15 cellular contexts compared by ENCODE assay signal in genomic region chr6:149467265-149467664, GRCh38. TPM values are rescaled to one million over a fixed set of nuclear protein-coding genes. Genes with fewer than 3 reads are reported as not detected.
DNase-seq lines count a peak whose midpoint lies in the region; ATAC-seq and TF ChIP-seq lines count a peak whose summit lies in the region.
"Had no signal": no experiment of that assay in that cellular context is flagged by ENCODE, and none has a peak within 500 bp of the region (broad histone marks: within the 10 kb centered on the region; RNA-seq: fewer than 3 reads in every experiment).

No MANE protein-coding gene starts in this region.

- H3K27me3 ChIP-seq in CD4-positive, CD25-positive, alpha-beta regulatory T cell (ENCODE audit: control insufficient read depth, insufficient read depth, low read length) = no peaks in the 10 kb centered on the region
- H3K27me3 ChIP-seq in spleen (replicated peaks in 1 of 7) (no peaks in the 10 kb centered on the region), dorsolateral prefrontal cortex (no peaks in the 10 kb centered on the region)

- intact Hi-C loops in spleen (cut with DNase I; ENCODE audit: low total_unique reads) = no loop called here
- intact Hi-C loops in dorsolateral prefrontal cortex (cut with DNase I) = no loop called here

- H3K27me3 Mint-ChIP-seq in CD4-positive, CD25-positive, alpha-beta regulatory T cell = no peaks in the 10 kb centered on the region
- H3K27me3 Mint-ChIP-seq in T-helper 17 cell = no peaks in the 10 kb centered on the region

- H3K9me3 Mint-ChIP-seq in CD4-positive, CD25-positive, alpha-beta regulatory T cell = no peaks in the 10 kb centered on the region

- WGBS in spleen, 5 donors = 61 to 76% (median 72%) methylated on average over 4 of the region's 4 CpGs

- peaks cover 41% of the 10 kb centered on the region for H3K36me3 Mint-ChIP-seq in CD4-positive, CD25-positive, alpha-beta regulatory T cell
- peaks cover 18% of the 10 kb centered on the region for H3K36me3 Mint-ChIP-seq in T-helper 17 cell (ENCODE audit: low read depth)

- DNase-seq in CD4-positive, CD25-positive, alpha-beta regulatory T cell = no peak
- DNase-seq in GM12865 (ENCODE audit: low read depth) (peak; percentile 41), T-helper 17 cell (no peak), spleen (peak; percentile 41), hypothalamus (lab: John Stamatoyannopoulos, UW) (no peak), dorsolateral prefrontal cortex (no peak), midbrain (lab: John Stamatoyannopoulos, UW) (no peak)
- DNase-seq: GF-D8, KG1, NCI-H1048, NCI-H146, NCI-H524 treated with DMSO at 0.1 percent for 48 hours, SHP77, SK-N-SH had no signal

- no peak for TF ChIP-seq POLR2A in spleen (IDR thresholded peaks at IDR 0.05)

- H3K4me3 ChIP-seq in CD4-positive, CD25-positive, alpha-beta regulatory T cell (ENCODE audit: low read depth, low read length) = peak overlapping the region; percentile 13
- H3K4me3 ChIP-seq in GM12865 (ENCODE audit: low read depth, low read length) (no peak overlapping the region), spleen (no peak overlapping the region), dorsolateral prefrontal cortex (no peak overlapping the region)

- peaks cover 23 to 93% (median 65%) of the 10 kb centered on the region in 4 donors for H3K4me1 Mint-ChIP-seq in CD4-positive, CD25-positive, alpha-beta regulatory T cell
- peaks cover 64% of the 10 kb centered on the region for H3K4me1 Mint-ChIP-seq in T-helper 17 cell

- H3K27ac ChIP-seq in CD4-positive, CD25-positive, alpha-beta regulatory T cell (ENCODE audit: insufficient read depth, low read length, poor library complexity, severe bottlenecking) = peak overlapping the region; percentile 98
- H3K27ac ChIP-seq in spleen (peak overlapping the region in 7 of 8 donors; percentile 49 to 90 (median 75)), dorsolateral prefrontal cortex (no peak overlapping the region)

- peaks cover 71% of the 10 kb centered on the region for H3K36me3 ChIP-seq in CD4-positive, CD25-positive, alpha-beta regulatory T cell (ENCODE audit: control insufficient read depth, insufficient read depth, low read length)
- H3K36me3 ChIP-seq in spleen = peaks cover 0 to 37% (median 3%) of the 10 kb centered on the region in 6 donors

- no peak for TF ChIP-seq CTCF in GM12865 (IDR thresholded peaks at IDR 0.05; ENCODE audit: insufficient read depth, low read depth, low read length, missing control alignments)
- TF ChIP-seq CTCF in spleen (IDR thresholded peaks at IDR 0.05 in 8 of 11, conservative IDR thresholded peaks at IDR 0.05 in 3 of 11) = no peak
- no peak for TF ChIP-seq CTCF in dorsolateral prefrontal cortex (IDR thresholded peaks at IDR 0.05 in 54 of 56, conservative IDR thresholded peaks at IDR 0.05 in 2 of 56; ENCODE audit: low read depth in 1 of 56, partially characterized antibody in 56 of 56)

- H3K4me3 Mint-ChIP-seq in CD4-positive, CD25-positive, alpha-beta regulatory T cell = peak overlapping the region in 3 of 4 donors; percentile 71 to 90 (median 79)
- peak overlapping the region; percentile 88 for H3K4me3 Mint-ChIP-seq in T-helper 17 cell

- peak overlapping the region; percentile 89 to 95 (median 92) for H3K27ac Mint-ChIP-seq in CD4-positive, CD25-positive, alpha-beta regulatory T cell
- peak overlapping the region; percentile 95 for H3K27ac Mint-ChIP-seq in T-helper 17 cell

- peaks cover 96% of the 10 kb centered on the region for H3K4me1 ChIP-seq in CD4-positive, CD25-positive, alpha-beta regulatory T cell (ENCODE audit: control insufficient read depth, insufficient read depth, low read length, poor library complexity, severe bottlenecking)
- peaks cover 23 to 86% (median 69%) of the 10 kb centered on the region in 6 donors for H3K4me1 ChIP-seq in spleen

- no peak for ATAC-seq in CD4-positive, CD25-positive, alpha-beta regulatory T cell (ENCODE audit: low read depth in 2 of 2)
- no peak for ATAC-seq in T-helper 17 cell

- no peaks in the 10 kb centered on the region for H3K9me3 ChIP-seq in CD4-positive, CD25-positive, alpha-beta regulatory T cell (ENCODE audit: control insufficient read depth in 2 of 2, low read length in 2 of 2)
- H3K9me3 ChIP-seq in T-helper 17 cell (ENCODE audit: control insufficient read depth, low read length, poor library complexity, severe bottlenecking) = no peaks in the 10 kb centered on the region
- H3K9me3 ChIP-seq in spleen = no peaks in the 10 kb centered on the region
- H3K9me3 ChIP-seq: SK-N-SH had no signal

RNA-seq across cellular contexts. Expression of gene ZC3H12D, which starts 17.5 kb away (rescaled TPM):
- 251 TPM for total RNA-seq in CD4-positive, CD25-positive, alpha-beta regulatory T cell
- 10 to 100 TPM in 1 of 4 donors, 1 to 10 TPM in 3; 7.1 to 10.3 (median 8.7) TPM for polyA plus RNA-seq in CD4-positive, CD25-positive, alpha-beta regulatory T cell
- total RNA-seq in T-helper 17 cell = 100 to 1,000 TPM; 219 to 248 TPM
- 10 to 100 TPM; 20.1 to 38.4 (median 27.3) TPM for total RNA-seq in spleen
- 10 to 100 TPM; 15.2 to 24.4 (median 18.3) TPM for polyA plus RNA-seq in spleen
- total RNA-seq in dorsolateral prefrontal cortex = 1 to 10 TPM in 100 of 120 experiments, under 1 TPM in 20; 0.28 to 4.6 (median 1.7) TPM
- total RNA-seq: MCF 10A had no signal

Comparison
In these comparisons a context has a peak if more than half of its experiments do, and no peak if none do; other contexts are left out.
1. DNase-seq: peak in GM12865 (single experiment) and spleen (single experiment); none in CD4-positive, CD25-positive, alpha-beta regulatory T cell (0 of 3), T-helper 17 cell (0 of 3), hypothalamus (0 of 51), dorsolateral prefrontal cortex (0 of 10) and midbrain (single experiment).
2. H3K27ac ChIP-seq: peak in CD4-positive, CD25-positive, alpha-beta regulatory T cell (single experiment) and spleen (7 of 8); none in dorsolateral prefrontal cortex (0 of 59).